Comparison of ENCODE assay signal across 9 cellular contexts in genomic region chr10:2985729-2986232, GRCh38.
A peak's percentile ranks its signal among the peaks of the same experiment; 100 is the strongest.
DNase-seq lines count a peak whose midpoint lies in the region; ATAC-seq and TF ChIP-seq lines count a peak whose summit lies in the region.
"Had no signal": no experiment of that assay in that cellular context is flagged by ENCODE, and none has a peak within 500 bp of the region (broad histone marks: within the 10 kb centered on the region; RNA-seq: fewer than 3 reads in every experiment).

No MANE protein-coding gene starts in this region.

- peaks cover 49% of the 10 kb centered on the region for H3K4me1 Mint-ChIP-seq in activated B cell treated with CpG ODN at 0.5 μM for 24 hours

- peak overlapping the region; percentile 54 for H3K4me3 Mint-ChIP-seq in activated B cell treated with CpG ODN at 0.5 μM for 24 hours

- peak; percentile 44 for DNase-seq in AG08396 (ENCODE audit: low spot score)
- peak; percentile 95 for DNase-seq in HT-29 (ENCODE audit: low spot score)
- no peak for DNase-seq in activated B cell treated with CpG ODN at 0.5 μM for 24 hours
- peak; percentile 96 for DNase-seq in kidney tubule cell (ENCODE audit: low spot score)
- no peak for DNase-seq in midbrain (lab: John Stamatoyannopoulos, UW)
- DNase-seq in dedifferentiated amniotic fluid mesenchymal stem cell (ENCODE audit: extremely low spot score) = no peak
- no peak for DNase-seq in NCI-H82 treated with DMSO at 0.1 percent for 48 hours (lab: John Stamatoyannopoulos, UW; ENCODE audit: unreplicated experiment)
- no peak for DNase-seq in HuH-7.5 (ENCODE audit: low spot score)
- DNase-seq: CD8-positive, alpha-beta memory T cell had no signal

- H3K36me3 Mint-ChIP-seq in activated B cell treated with CpG ODN at 0.5 μM for 24 hours (ENCODE audit: low read depth) = no peaks in the 10 kb centered on the region
- H3K36me3 Mint-ChIP-seq: CD8-positive, alpha-beta memory T cell had no signal

- no peak for ATAC-seq in activated B cell treated with CpG ODN at 0.5 μM for 24 hours (ENCODE audit: low read depth)

- no peak overlapping the region for H3K27ac Mint-ChIP-seq in activated B cell treated with CpG ODN at 0.5 μM for 24 hours
- H3K27ac Mint-ChIP-seq: CD8-positive, alpha-beta memory T cell had no signal

- CTCF ChIA-PET in activated B cell treated with CpG ODN at 0.5 μM for 24 hours (lab: Charles Lee) = no interaction called here

- H3K27me3 Mint-ChIP-seq in activated B cell treated with CpG ODN at 0.5 μM for 24 hours = peaks cover 13% of the 10 kb centered on the region

- peaks cover 10% of the 10 kb centered on the region for H3K9me3 Mint-ChIP-seq in activated B cell treated with CpG ODN at 0.5 μM for 24 hours

- TF ChIP-seq CTCF in activated B cell treated with CpG ODN at 0.5 μM for 24 hours (IDR thresholded peaks at IDR 0.05) = no peak

- intact Hi-C loops in activated B cell treated with CpG ODN at 0.5 μM for 24 hours (cut with micrococcal nuclease) = no loop called here

- POLR2A ChIA-PET in activated B cell treated with CpG ODN at 0.5 μM for 24 hours (lab: Charles Lee) = interaction anchor here (0.6 kb wide), 1 partner anchor 79 kb away, joined by 4 read pairs; no protein-coding TSS in a partner anchor

Comparison
In these comparisons a context has a peak if more than half of its experiments do, and no peak if none do; other contexts are left out.
1. DNase-seq: peak in AG08396 (single experiment), HT-29 (single experiment) and kidney tubule cell (single experiment); none in activated B cell treated with CpG ODN at 0.5 μM for 24 hours (single experiment), midbrain (single experiment), dedifferentiated amniotic fluid mesenchymal stem cell (single experiment), NCI-H82 treated with DMSO at 0.1 percent for 48 hours (single experiment) and HuH-7.5 (single experiment).